27 cellular contexts compared by ENCODE assay signal in the genomic region with DNA sequence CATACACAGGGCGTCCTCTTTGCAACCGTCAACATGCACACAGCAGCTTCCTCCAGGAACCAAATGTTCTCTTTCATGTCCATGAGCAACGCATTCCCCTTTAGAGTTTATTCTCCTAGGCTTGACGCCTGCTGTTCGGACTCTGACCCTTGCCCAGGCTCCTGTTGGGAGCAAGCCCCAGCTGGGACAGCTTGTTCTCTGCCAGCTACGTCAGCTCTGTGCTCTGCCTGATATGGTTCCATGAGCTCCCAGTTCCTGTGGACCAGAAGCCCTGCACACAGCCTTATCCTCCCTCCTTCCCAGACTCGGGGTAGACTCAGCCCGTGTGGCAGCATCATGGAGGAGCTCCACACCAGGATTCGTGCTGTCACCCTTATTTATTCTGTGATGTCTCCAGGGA.
DNase-seq lines count a peak whose midpoint lies in the region; ATAC-seq and TF ChIP-seq lines count a peak whose summit lies in the region.
"Had no signal": no experiment of that assay in that cellular context is flagged by ENCODE, and none has a peak within 500 bp of the region (broad histone marks: within the 10 kb centered on the region; RNA-seq: fewer than 3 reads in every experiment).

No MANE protein-coding gene starts in this region.

- H3K36me3 ChIP-seq in Panc1 (ENCODE audit: control insufficient read depth, insufficient read depth, low read length) (no peaks in the 10 kb centered on the region), liver (ENCODE audit: control insufficient read depth in 4 of 4, insufficient read depth in 3 of 4, low read depth in 1 of 4, low read length in 3 of 4) (no peaks in the 10 kb centered on the region), stomach (no peaks in the 10 kb centered on the region)
- H3K36me3 ChIP-seq: adrenal gland, esophagus muscularis mucosa, prostate gland, SJSA1, tibial artery had no signal

- no peak overlapping the region for H3K9ac ChIP-seq in liver (ENCODE audit: low read depth in 1 of 2, low read length in 2 of 2)

- no peak overlapping the region for H3K4me3 ChIP-seq in Panc1 (ENCODE audit: low read depth in 2 of 2, low read length in 2 of 2)
- no peak overlapping the region for H3K4me3 ChIP-seq in coronary artery
- H3K4me3 ChIP-seq in liver (ENCODE audit: low read depth in 1 of 3, low read length in 3 of 3): no peak overlapping the region
- H3K4me3 ChIP-seq in stomach: no peak overlapping the region
- H3K4me3 ChIP-seq: adrenal gland, esophagus muscularis mucosa, lung, prostate gland, SJSA1, tibial artery had no signal

- POLR2A ChIA-PET in Panc1 (lab: Charles Lee): no interaction called here

- CTCF ChIA-PET in Panc1 (lab: Charles Lee): no interaction called here

- H3K27ac ChIP-seq in Panc1 (ENCODE audit: low read length) (no peak overlapping the region), coronary artery (no peak overlapping the region), liver (ENCODE audit: low read depth in 1 of 2, low read length in 2 of 2) (peak overlapping the region in 1 of 2 donors; percentile 6), stomach (no peak overlapping the region)
- H3K27ac ChIP-seq: adrenal gland, esophagus muscularis mucosa, prostate gland, SJSA1, tibial artery had no signal

- in situ Hi-C loops in Panc1 (cut with HindIII; ENCODE audit: low pct_unique_long_range_greater_than_20kb, low sequenced_read_pairs): no loop called here
- in situ Hi-C loops in KBM-7 (cut with MboI; ENCODE audit: low pct_unique_long_range_greater_than_20kb, low sequenced_read_pairs): no loop called here

- H3K27me3 ChIP-seq in Panc1 (ENCODE audit: control insufficient read depth, insufficient read depth, low read length): no peaks in the 10 kb centered on the region
- no peaks in the 10 kb centered on the region for H3K27me3 ChIP-seq in liver (ENCODE audit: control insufficient read depth in 4 of 4, insufficient read depth in 4 of 4, low read length in 3 of 4)
- H3K27me3 ChIP-seq in stomach: peaks cover 0 to 42% (median 3%) of the 10 kb centered on the region in 3 donors
- H3K27me3 ChIP-seq: adrenal gland, BE2C, SJSA1 had no signal

- TF ChIP-seq POLR2A in stomach (IDR thresholded peaks at IDR 0.05): no peak

- H3K9me3 ChIP-seq in Panc1 (ENCODE audit: control insufficient read depth, insufficient read depth, low read depth, low read length): no peaks in the 10 kb centered on the region
- no peaks in the 10 kb centered on the region for H3K9me3 ChIP-seq in liver (ENCODE audit: control insufficient read depth in 4 of 4, low read length in 3 of 4)
- H3K9me3 ChIP-seq in stomach: peaks cover 0 to 9% (median 6%) of the 10 kb centered on the region in 4 donors
- H3K9me3 ChIP-seq: adrenal gland, BE2C, esophagus muscularis mucosa, prostate gland, SJSA1, tibial artery had no signal

- TF ChIP-seq EP300 in stomach (IDR thresholded peaks at IDR 0.05): no peak

- peak; percentile 69 to 74 for TF ChIP-seq RAD21 in liver (IDR thresholded peaks at IDR 0.05)

- no peak for TF ChIP-seq CTCF in Panc1 (IDR thresholded peaks at IDR 0.05)
- no peak for TF ChIP-seq CTCF in coronary artery (IDR thresholded peaks at IDR 0.05)
- TF ChIP-seq CTCF in liver (IDR thresholded peaks at IDR 0.05; ENCODE audit: low read depth, low read length, missing input control): no peak
- TF ChIP-seq CTCF in stomach (IDR thresholded peaks at IDR 0.05): no peak

- no TSS peak for BruUV-seq in Panc1 (replicated peaks; lab: Mats Ljungman, UMichigan)

- ATAC-seq in Panc1: peak; percentile 63; the same call in 1 of the 2 replicates
- no peak for ATAC-seq in sciatic nerve
- ATAC-seq in HG02642 (IDR thresholded peaks at IDR 0.05; ENCODE audit: poor library complexity, unreplicated experiment): no peak
- no peak for ATAC-seq in HG02610 (IDR thresholded peaks at IDR 0.05; ENCODE audit: unreplicated experiment)
- ATAC-seq: activated T-cell treated with anti-CD3 and anti-CD28 coated beads, Interleukin-2, amount 50 U/mL, for 72 hours; stimulated activated naive CD8-positive, alpha-beta T cell treated with anti-CD3 and anti-CD28 coated beads, Interleukin-15, Interleukin-2, amounts not matched to agents 100 U/mL and 50 U/mL, for 24 hours had no signal

- 22% methylated on average over 9 of the region's 9 CpGs for WGBS in liver
- WGBS in stomach, 5 donors: 50 to 67% (median 58%) methylated on average over 9 of the region's 9 CpGs

- DNase-seq in Panc1 (ENCODE audit: low read depth, low spot score) (no peak), coronary artery (ENCODE audit: low spot score) (peak; percentile 17), stomach (peak; percentile 37), sciatic nerve (ENCODE audit: low spot score) (no peak), KBM-7 (no peak)
- DNase-seq: ACHN; activated B cell treated with CpG ODN at 0.5 μM for 24 hours; activated CD4-positive, alpha-beta T cell treated with anti-CD3 and anti-CD28 coated beads, Interleukin-2, amount 50 U/mL, for 4 hours; activated naive CD4-positive, alpha-beta T cell treated with Interleukin-2 at 50 U/mL for 16 hours; activated T-cell treated with anti-CD3 and anti-CD28 coated beads, Interleukin-2, amount 50 U/mL, for 72 hours; BE2C; cortex of kidney; foreskin melanocyte; NCI-H1092 treated with DMSO at 0.1 percent for 48 hours; NCI-H1930; NCI-H526 treated with DMSO at 0.1 percent for 48 hours; stimulated activated naive CD8-positive, alpha-beta T cell treated with anti-CD3 and anti-CD28 coated beads, Interleukin-15, Interleukin-2, amounts not matched to agents 100 U/mL and 50 U/mL, for 24 hours; T-helper 1 cell; tibial artery had no signal

- intact Hi-C loops in Panc1 (cut with micrococcal nuclease; ENCODE audit: unreplicated experiment): no loop called here
- intact Hi-C loops in stomach (cut with DNase I; ENCODE audit: low total_unique reads): no loop called here
- intact Hi-C loops in sciatic nerve (cut with DNase I): no loop called here

- no peaks in the 10 kb centered on the region for H3K4me1 ChIP-seq in Panc1 (ENCODE audit: control insufficient read depth, insufficient read depth, low read length)
- peaks cover 2 to 7% (median 5%) of the 10 kb centered on the region in 4 donors for H3K4me1 ChIP-seq in liver (ENCODE audit: control insufficient read depth in 4 of 4, insufficient read depth in 4 of 4, low read length in 3 of 4)
- H3K4me1 ChIP-seq in stomach: no peaks in the 10 kb centered on the region
- H3K4me1 ChIP-seq: adrenal gland, esophagus muscularis mucosa, prostate gland, tibial artery had no signal

TF ChIP-seq in liver, 16 proteins besides CTCF, POLR2A, EP300 and RAD21 (continues in another document):
- TF ChIP-seq, protein P1, sequence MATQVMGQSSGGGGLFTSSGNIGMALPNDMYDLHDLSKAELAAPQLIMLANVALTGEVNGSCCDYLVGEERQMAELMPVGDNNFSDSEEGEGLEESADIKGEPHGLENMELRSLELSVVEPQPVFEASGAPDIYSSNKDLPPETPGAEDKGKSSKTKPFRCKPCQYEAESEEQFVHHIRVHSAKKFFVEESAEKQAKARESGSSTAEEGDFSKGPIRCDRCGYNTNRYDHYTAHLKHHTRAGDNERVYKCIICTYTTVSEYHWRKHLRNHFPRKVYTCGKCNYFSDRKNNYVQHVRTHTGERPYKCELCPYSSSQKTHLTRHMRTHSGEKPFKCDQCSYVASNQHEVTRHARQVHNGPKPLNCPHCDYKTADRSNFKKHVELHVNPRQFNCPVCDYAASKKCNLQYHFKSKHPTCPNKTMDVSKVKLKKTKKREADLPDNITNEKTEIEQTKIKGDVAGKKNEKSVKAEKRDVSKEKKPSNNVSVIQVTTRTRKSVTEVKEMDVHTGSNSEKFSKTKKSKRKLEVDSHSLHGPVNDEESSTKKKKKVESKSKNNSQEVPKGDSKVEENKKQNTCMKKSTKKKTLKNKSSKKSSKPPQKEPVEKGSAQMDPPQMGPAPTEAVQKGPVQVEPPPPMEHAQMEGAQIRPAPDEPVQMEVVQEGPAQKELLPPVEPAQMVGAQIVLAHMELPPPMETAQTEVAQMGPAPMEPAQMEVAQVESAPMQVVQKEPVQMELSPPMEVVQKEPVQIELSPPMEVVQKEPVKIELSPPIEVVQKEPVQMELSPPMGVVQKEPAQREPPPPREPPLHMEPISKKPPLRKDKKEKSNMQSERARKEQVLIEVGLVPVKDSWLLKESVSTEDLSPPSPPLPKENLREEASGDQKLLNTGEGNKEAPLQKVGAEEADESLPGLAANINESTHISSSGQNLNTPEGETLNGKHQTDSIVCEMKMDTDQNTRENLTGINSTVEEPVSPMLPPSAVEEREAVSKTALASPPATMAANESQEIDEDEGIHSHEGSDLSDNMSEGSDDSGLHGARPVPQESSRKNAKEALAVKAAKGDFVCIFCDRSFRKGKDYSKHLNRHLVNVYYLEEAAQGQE (IDR thresholded peaks at IDR 0.05): peak; percentile 90
- TF ChIP-seq HNF4A (conservative IDR thresholded peaks at IDR 0.05): peak; percentile 100
- peak; percentile 98 for TF ChIP-seq HNF4G (IDR thresholded peaks at IDR 0.05)
- TF ChIP-seq RXRA (IDR thresholded peaks at IDR 0.05): peak; percentile 91 to 94
- TF ChIP-seq NR2F2 (IDR thresholded peaks at IDR 0.05): peak; percentile 62
- TF ChIP-seq EGR1 (IDR thresholded peaks at IDR 0.05; ENCODE audit: low read depth in 2 of 2): peak in 1 of 2 donors; percentile 19
- TF ChIP-seq, protein P2, sequence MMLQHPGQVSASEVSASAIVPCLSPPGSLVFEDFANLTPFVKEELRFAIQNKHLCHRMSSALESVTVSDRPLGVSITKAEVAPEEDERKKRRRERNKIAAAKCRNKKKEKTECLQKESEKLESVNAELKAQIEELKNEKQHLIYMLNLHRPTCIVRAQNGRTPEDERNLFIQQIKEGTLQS (IDR thresholded peaks at IDR 0.05): peak; percentile 66
- peak; percentile 100 for TF ChIP-seq SP1 (IDR thresholded peaks at IDR 0.05)
- TF ChIP-seq YY1 (IDR thresholded peaks at IDR 0.05): peak; percentile 95
- TF ChIP-seq, protein P3, sequence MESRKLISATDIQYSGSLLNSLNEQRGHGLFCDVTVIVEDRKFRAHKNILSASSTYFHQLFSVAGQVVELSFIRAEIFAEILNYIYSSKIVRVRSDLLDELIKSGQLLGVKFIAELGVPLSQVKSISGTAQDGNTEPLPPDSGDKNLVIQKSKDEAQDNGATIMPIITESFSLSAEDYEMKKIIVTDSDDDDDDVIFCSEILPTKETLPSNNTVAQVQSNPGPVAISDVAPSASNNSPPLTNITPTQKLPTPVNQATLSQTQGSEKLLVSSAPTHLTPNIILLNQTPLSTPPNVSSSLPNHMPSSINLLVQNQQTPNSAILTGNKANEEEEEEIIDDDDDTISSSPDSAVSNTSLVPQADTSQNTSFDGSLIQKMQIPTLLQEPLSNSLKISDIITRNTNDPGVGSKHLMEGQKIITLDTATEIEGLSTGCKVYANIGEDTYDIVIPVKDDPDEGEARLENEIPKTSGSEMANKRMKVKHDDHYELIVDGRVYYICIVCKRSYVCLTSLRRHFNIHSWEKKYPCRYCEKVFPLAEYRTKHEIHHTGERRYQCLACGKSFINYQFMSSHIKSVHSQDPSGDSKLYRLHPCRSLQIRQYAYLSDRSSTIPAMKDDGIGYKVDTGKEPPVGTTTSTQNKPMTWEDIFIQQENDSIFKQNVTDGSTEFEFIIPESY (IDR thresholded peaks at IDR 0.05): peak; percentile 82
- peak; percentile 71 for TF ChIP-seq FOXA2 (IDR thresholded peaks at IDR 0.05)
- peak; percentile 72 for TF ChIP-seq FOXA1 (IDR thresholded peaks at IDR 0.05)
- TF ChIP-seq GABPA (IDR thresholded peaks at IDR 0.05 in 1 of 2, conservative IDR thresholded peaks at IDR 0.05 in 1 of 2): peak in 1 of 2 donors; percentile 63

Comparison
In these comparisons a context has a peak if more than half of its experiments do, and no peak if none do; other contexts are left out.
1. DNase-seq: peak in coronary artery (single experiment) and stomach (single experiment); none in Panc1 (single experiment), sciatic nerve (single experiment) and KBM-7 (single experiment).